ENCODE assay signal across 25 cellular contexts in the genomic region with DNA sequence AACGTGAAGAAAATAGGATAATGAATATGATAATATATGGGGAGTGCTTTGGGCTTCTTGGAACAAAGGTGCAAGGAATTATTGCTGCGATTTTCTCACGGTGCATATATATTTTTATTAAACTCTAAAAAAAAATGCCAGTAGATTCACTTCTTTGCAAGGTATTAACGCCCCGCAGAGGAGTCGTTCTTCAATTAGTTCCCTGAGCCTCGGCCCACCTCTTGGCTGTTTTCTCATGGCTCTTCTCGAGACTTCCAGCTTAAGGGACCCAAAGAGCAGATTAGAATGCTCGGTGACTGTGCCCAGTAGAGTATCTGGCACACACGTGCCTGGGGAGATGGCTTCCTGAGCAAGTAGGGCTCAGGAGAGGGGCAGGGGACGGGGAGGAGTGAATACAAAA.
"Had no signal": no experiment of that assay in that cellular context is flagged by ENCODE, and none has a peak within 500 bp of the region (broad histone marks: within the 10 kb centered on the region; RNA-seq: fewer than 3 reads in every experiment).

No MANE protein-coding gene starts in this region.

- H3K36me3 ChIP-seq: colonic mucosa, esophagus muscularis mucosa, esophagus squamous epithelium, gastrocnemius medialis, gastroesophageal sphincter, heart left ventricle, heart right ventricle had no signal

- H3K4me2 ChIP-seq: hepatocyte had no signal

- DNase-seq: colonic mucosa; cortex of kidney; dermis blood vessel endothelial cell; dorsolateral prefrontal cortex; effector CD4-positive, alpha-beta T cell; effector CD8-positive, alpha-beta T cell; effector memory CD4-positive, alpha-beta T cell; effector memory CD8-positive, alpha-beta T cell; endodermal cell; erythroblast; esophagus squamous epithelium; foreskin fibroblast; foreskin keratinocyte; foreskin melanocyte; gastrocnemius medialis; head of caudate nucleus; heart left ventricle; heart right ventricle had no signal

- H3K4me3 Mint-ChIP-seq: dendritic cell treated with granulocyte-macrophage colony-stimulating factor and Interleukin-4, amounts not matched to agents 40 ng/mL and 50 ng/mL, for 4 days; effector memory CD8-positive, alpha-beta T cell; endodermal cell had no signal

- H3K79me2 ChIP-seq: hepatocyte had no signal

- ATAC-seq: effector memory CD8-positive, alpha-beta T cell; esophagus mucosa; foreskin keratinocyte; gastrocnemius medialis; gastroesophageal sphincter; heart left ventricle; heart right ventricle had no signal

- H3K27ac Mint-ChIP-seq: dendritic cell treated with granulocyte-macrophage colony-stimulating factor and Interleukin-4, amounts not matched to agents 40 ng/mL and 50 ng/mL, for 4 days; effector memory CD8-positive, alpha-beta T cell; endodermal cell had no signal

- H2AFZ ChIP-seq: hepatocyte had no signal

- H3K27ac ChIP-seq: colonic mucosa, coronary artery, dorsolateral prefrontal cortex, epithelial cell of prostate, esophagus muscularis mucosa, esophagus squamous epithelium, foreskin keratinocyte, gastrocnemius medialis, gastroesophageal sphincter, heart left ventricle, heart right ventricle, hepatocyte had no signal

- H3K9me3 Mint-ChIP-seq: dendritic cell treated with granulocyte-macrophage colony-stimulating factor and Interleukin-4, amounts not matched to agents 40 ng/mL and 50 ng/mL, for 4 days; effector memory CD8-positive, alpha-beta T cell had no signal

- H3K4me1 ChIP-seq: colonic mucosa, esophagus muscularis mucosa, esophagus squamous epithelium, foreskin keratinocyte, gastrocnemius medialis, gastroesophageal sphincter, heart left ventricle, heart right ventricle had no signal

- H3K27me3 ChIP-seq: colonic mucosa, esophagus muscularis mucosa, esophagus squamous epithelium, foreskin keratinocyte, gastrocnemius medialis, gastroesophageal sphincter, hepatocyte had no signal

- H3K4me1 Mint-ChIP-seq: endodermal cell had no signal

- H3K4me3 ChIP-seq: colonic mucosa, coronary artery, dorsolateral prefrontal cortex, esophagus muscularis mucosa, esophagus squamous epithelium, gastrocnemius medialis, gastroesophageal sphincter, heart left ventricle, heart right ventricle, hepatocyte had no signal
